ENCODE assay signal across 10 cellular contexts in the genomic region with DNA sequence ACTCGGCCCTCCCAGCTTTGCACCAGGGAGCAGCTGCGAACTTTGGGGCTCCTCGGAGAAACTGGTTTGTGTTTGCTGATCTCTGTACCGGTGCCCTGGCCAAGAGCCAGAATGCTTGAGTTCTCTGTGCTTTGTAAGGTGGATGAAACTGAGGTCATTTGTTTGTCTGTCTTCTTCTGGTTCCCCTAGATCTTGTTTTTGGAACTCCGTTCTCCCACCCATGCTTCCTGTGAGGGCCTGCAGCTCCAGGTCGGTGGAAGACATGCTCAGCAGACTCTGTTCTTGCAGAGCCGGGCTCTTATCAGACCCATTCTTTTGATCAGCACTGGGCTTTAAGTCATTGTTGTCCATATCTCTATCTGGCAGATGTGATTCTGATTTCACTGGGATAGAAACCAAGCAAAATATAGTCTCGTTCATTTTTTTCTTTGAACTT. TPM values are rescaled to one million over a fixed set of nuclear protein-coding genes. Genes with fewer than 3 reads are reported as not detected.
DNase-seq lines count a peak whose midpoint lies in the region; ATAC-seq and TF ChIP-seq lines count a peak whose summit lies in the region.
"Had no signal": no experiment of that assay in that cellular context is flagged by ENCODE, and none has a peak within 500 bp of the region (broad histone marks: within the 10 kb centered on the region; RNA-seq: fewer than 3 reads in every experiment).

No MANE protein-coding gene starts in this region.

- H3K36me3 Mint-ChIP-seq in activated T-cell treated with anti-CD3 and anti-CD28 coated beads, Interleukin-2, amount 50 U/mL, for 72 hours (ENCODE audit: insufficient read depth in 2 of 2): no peaks in the 10 kb centered on the region

- peak overlapping the region in 1 of 2 donors; percentile 15 for H3K27ac ChIP-seq in right atrium auricular region
- peak overlapping the region in 4 of 5 donors; percentile 13 to 77 (median 60) for H3K27ac ChIP-seq in stomach
- H3K27ac ChIP-seq: HL-60 had no signal

- peaks cover 56% of the 10 kb centered on the region for H3K27me3 Mint-ChIP-seq in activated T-cell treated with anti-CD3 and anti-CD28 coated beads, Interleukin-2, amount 50 U/mL, for 72 hours (ENCODE audit: low read depth)

- peak; percentile 35 for DNase-seq in activated CD4-positive, alpha-beta T cell treated with anti-CD3 and anti-CD28 coated beads for 48 hours
- no peak for DNase-seq in activated CD4-positive, alpha-beta T cell treated with anti-CD3 and anti-CD28 coated beads for 4 hours
- DNase-seq in activated T-cell treated with anti-CD3 and anti-CD28 coated beads, Interleukin-2, amount 50 U/mL, for 72 hours: peak; percentile 41 to 54
- peak; percentile 82 for DNase-seq in right atrium auricular region (ENCODE audit: low spot score)
- DNase-seq in stomach: peak; percentile 66
- no peak for DNase-seq in NCI-H748 (lab: John Stamatoyannopoulos, UW; ENCODE audit: unreplicated experiment)
- DNase-seq in NCI-H2107 treated with DMSO at 0.1 percent for 48 hours (lab: John Stamatoyannopoulos, UW; ENCODE audit: unreplicated experiment): no peak
- DNase-seq: OCI-M1 had no signal

- H3K36me3 ChIP-seq in right atrium auricular region (peaks cover 36% of the 10 kb centered on the region), stomach (peaks cover 0 to 8% (median 0%) of the 10 kb centered on the region in 4 donors)

- H3K4me1 Mint-ChIP-seq in activated T-cell treated with anti-CD3 and anti-CD28 coated beads, Interleukin-2, amount 50 U/mL, for 72 hours (ENCODE audit: low read depth): peaks cover 36% of the 10 kb centered on the region

- H3K27me3 ChIP-seq in right atrium auricular region: no peaks in the 10 kb centered on the region
- no peaks in the 10 kb centered on the region for H3K27me3 ChIP-seq in stomach

- TF ChIP-seq EP300 in stomach (IDR thresholded peaks at IDR 0.05): no peak

- H3K4me3 Mint-ChIP-seq in activated T-cell treated with anti-CD3 and anti-CD28 coated beads, Interleukin-2, amount 50 U/mL, for 72 hours: peak overlapping the region; percentile 79 to 81

- no peaks in the 10 kb centered on the region for H3K9me3 Mint-ChIP-seq in activated T-cell treated with anti-CD3 and anti-CD28 coated beads, Interleukin-2, amount 50 U/mL, for 72 hours

- intact Hi-C loops in stomach (cut with DNase I; ENCODE audit: low total_unique reads): no loop called here

- no peak for TF ChIP-seq POLR2A in stomach (IDR thresholded peaks at IDR 0.05)

- H3K4me1 ChIP-seq in right atrium auricular region (peaks cover 0 to 44% of the 10 kb centered on the region in 2 donors), stomach (peaks cover 19 to 45% (median 33%) of the 10 kb centered on the region in 4 donors)

- no peak overlapping the region for H3K27ac Mint-ChIP-seq in activated T-cell treated with anti-CD3 and anti-CD28 coated beads, Interleukin-2, amount 50 U/mL, for 72 hours

- peak; percentile 29 to 33 for ATAC-seq in activated T-cell treated with anti-CD3 and anti-CD28 coated beads, Interleukin-2, amount 50 U/mL, for 72 hours (replicated peaks in 1 of 2)
- no peak for ATAC-seq in GM18520 (IDR thresholded peaks at IDR 0.05; ENCODE audit: unreplicated experiment)

- no peak for TF ChIP-seq CTCF in right atrium auricular region (IDR thresholded peaks at IDR 0.05)
- no peak for TF ChIP-seq CTCF in stomach (IDR thresholded peaks at IDR 0.05)

- WGBS in stomach, 5 donors: 14 to 35% (median 21%) methylated on average over 5 to 8 of the region's 8 CpGs

- H3K4me3 ChIP-seq in right atrium auricular region (no peak overlapping the region), stomach (peak overlapping the region in 2 of 4 donors; percentile 9 to 34)

- H3K9me3 ChIP-seq in right atrium auricular region (no peaks in the 10 kb centered on the region), stomach (no peaks in the 10 kb centered on the region)

RNA-seq across cellular contexts. Expression of a gene that starts 31.4 kb away (rescaled TPM):
- total RNA-seq in activated T-cell treated with anti-CD3 and anti-CD28 coated beads, Interleukin-2, amount 50 U/mL, for 72 hours: under 1 TPM; 0.05 to 0.29 TPM
- 10 to 100 TPM; 34.1 to 39.8 TPM for total RNA-seq in right atrium auricular region
- total RNA-seq in stomach: 10 to 100 TPM in 4 of 5 donors, 1 to 10 TPM in 1; 3.5 to 30.3 (median 20.2) TPM
- 1 to 10 TPM; 1.6 to 2.2 (median 1.7) TPM for polyA plus RNA-seq in stomach

Comparison
In these comparisons a context has a peak if more than half of its experiments do, and no peak if none do; other contexts are left out.
1. DNase-seq: peak in activated CD4-positive, alpha-beta T cell treated with anti-CD3 and anti-CD28 coated beads for 48 hours (single experiment), activated T-cell treated with anti-CD3 and anti-CD28 coated beads, Interleukin-2, amount 50 U/mL, for 72 hours (2 of 2), right atrium auricular region (single experiment) and stomach (single experiment); none in activated CD4-positive, alpha-beta T cell treated with anti-CD3 and anti-CD28 coated beads for 4 hours (0 of 2), NCI-H748 (single experiment) and NCI-H2107 treated with DMSO at 0.1 percent for 48 hours (single experiment).